13 cellular contexts compared by ENCODE assay signal in genomic region chr11:29962243-29962642, GRCh38. TPM values are rescaled to one million over a fixed set of nuclear protein-coding genes. Genes with fewer than 3 reads are reported as not detected.
DNase-seq lines count a peak whose midpoint lies in the region; ATAC-seq and TF ChIP-seq lines count a peak whose summit lies in the region.
"Had no signal": no experiment of that assay in that cellular context is flagged by ENCODE, and none has a peak within 500 bp of the region (broad histone marks: within the 10 kb centered on the region; RNA-seq: fewer than 3 reads in every experiment).

No MANE protein-coding gene starts in this region.

- intact Hi-C loops in left lung (cut with DNase I): no loop called here

- H3K9ac ChIP-seq in endodermal cell (ENCODE audit: extremely low read depth, low read length, poor library complexity, severe bottlenecking): no peak overlapping the region

- H3K27ac Mint-ChIP-seq in endodermal cell: no peak overlapping the region
- H3K27ac Mint-ChIP-seq: activated naive CD8-positive, alpha-beta T cell treated with anti-CD3 and anti-CD28 coated beads, Interleukin-2, amount 50 U/mL, for 24 hours; stimulated activated memory B cell treated with anti-CD40 and anti-IgM and Interleukin-4, amounts not matched to agents 10 μg/mL and 1 μg/mL and 100 μg/mL, for 72 hours had no signal

- H3K4me1 Mint-ChIP-seq in endodermal cell: peaks cover 29% of the 10 kb centered on the region
- H3K4me1 Mint-ChIP-seq: activated naive CD8-positive, alpha-beta T cell treated with anti-CD3 and anti-CD28 coated beads, Interleukin-2, amount 50 U/mL, for 24 hours; stimulated activated memory B cell treated with anti-CD40 and anti-IgM and Interleukin-4, amounts not matched to agents 10 μg/mL and 1 μg/mL and 100 μg/mL, for 72 hours had no signal

- no peaks in the 10 kb centered on the region for H3K27me3 Mint-ChIP-seq in endodermal cell (ENCODE audit: insufficient read depth)
- H3K27me3 Mint-ChIP-seq: activated naive CD8-positive, alpha-beta T cell treated with anti-CD3 and anti-CD28 coated beads, Interleukin-2, amount 50 U/mL, for 24 hours; stimulated activated memory B cell treated with anti-CD40 and anti-IgM and Interleukin-4, amounts not matched to agents 10 μg/mL and 1 μg/mL and 100 μg/mL, for 72 hours had no signal

- ATAC-seq in GM19023 (IDR thresholded peaks at IDR 0.05; ENCODE audit: unreplicated experiment): peak; percentile 70
- peak; percentile 84 for ATAC-seq in HG03432 (IDR thresholded peaks at IDR 0.05; ENCODE audit: unreplicated experiment)
- no peak for ATAC-seq in left lung
- ATAC-seq: activated naive CD8-positive, alpha-beta T cell treated with anti-CD3 and anti-CD28 coated beads, Interleukin-2, amount 50 U/mL, for 24 hours; stimulated activated memory B cell treated with anti-CD40 and anti-IgM and Interleukin-4, amounts not matched to agents 10 μg/mL and 1 μg/mL and 100 μg/mL, for 72 hours had no signal

- H3K4me3 Mint-ChIP-seq in endodermal cell: no peak overlapping the region
- H3K4me3 Mint-ChIP-seq: activated naive CD8-positive, alpha-beta T cell treated with anti-CD3 and anti-CD28 coated beads, Interleukin-2, amount 50 U/mL, for 24 hours; stimulated activated memory B cell treated with anti-CD40 and anti-IgM and Interleukin-4, amounts not matched to agents 10 μg/mL and 1 μg/mL and 100 μg/mL, for 72 hours had no signal

- H3K4me3 ChIP-seq in BE2C (ENCODE audit: low read depth, low read length) (no peak overlapping the region), endodermal cell (ENCODE audit: low read length) (no peak overlapping the region), left lung (no peak overlapping the region)

- H3K9me3 ChIP-seq in BE2C: no peaks in the 10 kb centered on the region
- H3K9me3 ChIP-seq in endodermal cell (ENCODE audit: control insufficient read depth, low read length): no peaks in the 10 kb centered on the region
- H3K9me3 ChIP-seq in left lung: no peaks in the 10 kb centered on the region

- H3K27me3 ChIP-seq in BE2C (no peaks in the 10 kb centered on the region), endodermal cell (ENCODE audit: control insufficient read depth, insufficient read depth, low read length, poor library complexity, severe bottlenecking) (no peaks in the 10 kb centered on the region), left lung (no peaks in the 10 kb centered on the region)

- peak; percentile 4 for DNase-seq in BE2C
- DNase-seq in endodermal cell: peak; percentile 88
- no peak for DNase-seq in H4 (ENCODE audit: low spot score)
- no peak for DNase-seq in left lung
- no peak for DNase-seq in stimulated activated CD4-positive, alpha-beta T cell treated with anti-CD3 and anti-CD28 coated beads, Interleukin-4, amount 100 ng/mL, for 4 hours
- DNase-seq in kidney tubule cell (ENCODE audit: low spot score): no peak
- DNase-seq: activated naive CD8-positive, alpha-beta T cell treated with anti-CD3 and anti-CD28 coated beads, Interleukin-2, amount 50 U/mL, for 24 hours; NCI-H1930 had no signal

- no peaks in the 10 kb centered on the region for H3K9me3 Mint-ChIP-seq in endodermal cell
- H3K9me3 Mint-ChIP-seq: activated naive CD8-positive, alpha-beta T cell treated with anti-CD3 and anti-CD28 coated beads, Interleukin-2, amount 50 U/mL, for 24 hours had no signal

- no peaks in the 10 kb centered on the region for H3K36me3 Mint-ChIP-seq in endodermal cell (ENCODE audit: low read depth)
- H3K36me3 Mint-ChIP-seq: stimulated activated memory B cell treated with anti-CD40 and anti-IgM and Interleukin-4, amounts not matched to agents 10 μg/mL and 1 μg/mL and 100 μg/mL, for 72 hours had no signal

- WGBS in endodermal cell (ENCODE audit: insufficient coverage in 1 of 2, insufficient read length in 1 of 2), 2 experiments: 77 to 100% methylated on average over 1 to 2 of the region's 2 CpGs

- no peaks in the 10 kb centered on the region for H3K4me1 ChIP-seq in BE2C
- no peaks in the 10 kb centered on the region for H3K4me1 ChIP-seq in endodermal cell (ENCODE audit: control insufficient read depth, insufficient read depth, low read length)
- H3K4me1 ChIP-seq in left lung: no peaks in the 10 kb centered on the region

- TF ChIP-seq CTCF in BE2C (IDR thresholded peaks at IDR 0.05; ENCODE audit: low read depth, low read length) (0 out of 2 replicates have a peak, but pooled peaks have one; percentile 19), endodermal cell (conservative IDR thresholded peaks at IDR 0.05) (peak; percentile 78), left lung (IDR thresholded peaks at IDR 0.05) (no peak)

- H3K36me3 ChIP-seq in BE2C (no peaks in the 10 kb centered on the region), endodermal cell (ENCODE audit: control insufficient read depth, insufficient read depth, low read length) (no peaks in the 10 kb centered on the region), left lung (no peaks in the 10 kb centered on the region)

- H3K27ac ChIP-seq in endodermal cell (ENCODE audit: low read depth, low read length) (no peak overlapping the region), left lung (no peak overlapping the region)

RNA-seq across cellular contexts. Expression of gene KCNA4, which starts 54.6 kb away (rescaled TPM):
- not detected for polyA plus RNA-seq in BE2C (2012; ENCODE audit: insufficient read depth, insufficient read length, low read depth)
- total RNA-seq in endodermal cell (under 1 TPM in 1 of 2 donors, not detected in 1; 0.55 TPM), left lung (under 1 TPM in 1 of 2 donors, not detected in 1; 0.73 TPM)
- polyA plus RNA-seq in endodermal cell (2013, experiment 1 of 2): 0.50 TPM
- 0.17 TPM for polyA plus RNA-seq in endodermal cell (2013, experiment 2 of 2)
- total RNA-seq in H4 (2014; rRNA removed; shearing (Covaris generic)): 0.06 and 0.23 TPM in 2 replicates
- total RNA-seq: glomerular endothelial cell, pulmonary artery endothelial cell had no signal

Comparison
In these comparisons a context has a peak if more than half of its experiments do, and no peak if none do; other contexts are left out.
1. DNase-seq: peak in BE2C (single experiment) and endodermal cell (single experiment); none in H4 (single experiment), left lung (0 of 2), stimulated activated CD4-positive, alpha-beta T cell treated with anti-CD3 and anti-CD28 coated beads, Interleukin-4, amount 100 ng/mL, for 4 hours (0 of 2) and kidney tubule cell (single experiment).
2. CTCF ChIP-seq: peak in BE2C (single experiment) and endodermal cell (single experiment); none in left lung (0 of 2).